ENCODE assay signal across 8 cellular contexts in genomic region chr14:91264151-91265150, GRCh38. TPM values are rescaled to one million over a fixed set of nuclear protein-coding genes. Genes with fewer than 3 reads are reported as not detected.
DNase-seq lines count a peak whose midpoint lies in the region; FAIRE-seq and TF ChIP-seq lines count a peak whose summit lies in the region.

No MANE protein-coding gene starts in this region.

- H3K9me3 ChIP-seq in cardiac muscle cell (ENCODE audit: low read depth): no peaks in the 10 kb centered on the region

- H3K27me3 Mint-ChIP-seq in activated T-cell treated with anti-CD3 and anti-CD28 coated beads, Interleukin-2, amount 50 U/mL, for 24 hours: no peaks in the 10 kb centered on the region

- peaks cover 11% of the 10 kb centered on the region for H3K36me3 Mint-ChIP-seq in activated T-cell treated with anti-CD3 and anti-CD28 coated beads, Interleukin-2, amount 50 U/mL, for 24 hours (ENCODE audit: low read depth)

- H3K27me3 ChIP-seq in cardiac muscle cell: peaks cover 30% of the 10 kb centered on the region
- peaks cover 3% of the 10 kb centered on the region for H3K27me3 ChIP-seq in rectal smooth muscle tissue (ENCODE audit: control insufficient read depth, insufficient read depth, low read length)

- H3K27ac ChIP-seq in cardiac muscle cell (no peak overlapping the region), rectal smooth muscle tissue (ENCODE audit: low read depth, low read length) (no peak overlapping the region)

- no peak overlapping the region for H3K9ac ChIP-seq in rectal smooth muscle tissue (ENCODE audit: low read length)

- H3K4me1 ChIP-seq in cardiac muscle cell (ENCODE audit: low read depth) (no peaks in the 10 kb centered on the region), rectal smooth muscle tissue (ENCODE audit: control insufficient read depth, insufficient read depth, low read length) (no peaks in the 10 kb centered on the region)

- H3K4me3 ChIP-seq in cardiac muscle cell (no peak overlapping the region), rectal smooth muscle tissue (ENCODE audit: low read length) (peak overlapping the region; percentile 42)

- no peaks in the 10 kb centered on the region for H3K9me3 Mint-ChIP-seq in activated T-cell treated with anti-CD3 and anti-CD28 coated beads, Interleukin-2, amount 50 U/mL, for 24 hours

- FAIRE-seq in HTR-8/SVneo (lab: Jason Lieb, UNC): no peak

- no peaks in the 10 kb centered on the region for H3K36me3 ChIP-seq in cardiac muscle cell
- H3K36me3 ChIP-seq in rectal smooth muscle tissue (ENCODE audit: control insufficient read depth, insufficient read depth, low read length): no peaks in the 10 kb centered on the region

- TF ChIP-seq CTCF in cardiac muscle cell (IDR thresholded peaks at IDR 0.05; ENCODE audit: low read depth, low read length): no peak

- peak overlapping the region; percentile 66 for H3K4me3 Mint-ChIP-seq in activated T-cell treated with anti-CD3 and anti-CD28 coated beads, Interleukin-2, amount 50 U/mL, for 24 hours

- DNase-seq in ELR (ENCODE audit: low read depth): peak; percentile 47
- DNase-seq in activated T-cell treated with anti-CD3 and anti-CD28 coated beads, Interleukin-2, amount 50 U/mL, for 24 hours: peak; percentile 61
- peak; percentile 13 to 29 for DNase-seq in cardiac muscle cell (ENCODE audit: low read depth in 1 of 2, low spot score in 1 of 2)
- no peak for DNase-seq in HTR-8/SVneo (ENCODE audit: insufficient read length, low spot score)
- no peak for DNase-seq in NCI-H2107 treated with DMSO at 0.1 percent for 48 hours (lab: John Stamatoyannopoulos, UW; ENCODE audit: unreplicated experiment)
- no peak for DNase-seq in hypothalamus (lab: John Stamatoyannopoulos, UW)
- no peak for DNase-seq in UCSD-AML1 (lab: John Stamatoyannopoulos, UW; ENCODE audit: unreplicated experiment)

- H3K27ac Mint-ChIP-seq in activated T-cell treated with anti-CD3 and anti-CD28 coated beads, Interleukin-2, amount 50 U/mL, for 24 hours: peak overlapping the region; percentile 68

- H3K4me1 Mint-ChIP-seq in activated T-cell treated with anti-CD3 and anti-CD28 coated beads, Interleukin-2, amount 50 U/mL, for 24 hours (ENCODE audit: low read depth): peaks cover 69% of the 10 kb centered on the region

RNA-seq across cellular contexts. Expression of gene GPR68, which starts 19.9 kb away (rescaled TPM):
- 0.35 and 0.42 TPM in 2 replicates for total RNA-seq in cardiac muscle cell
- 0.22 and 2.1 TPM in 2 replicates for polyA plus RNA-seq in cardiac muscle cell

Comparison
In these comparisons a context has a peak if more than half of its experiments do, and no peak if none do; other contexts are left out.
1. DNase-seq: peak in ELR (single experiment), activated T-cell treated with anti-CD3 and anti-CD28 coated beads, Interleukin-2, amount 50 U/mL, for 24 hours (single experiment) and cardiac muscle cell (2 of 2); none in HTR-8/SVneo (single experiment), NCI-H2107 treated with DMSO at 0.1 percent for 48 hours (single experiment), hypothalamus (0 of 51) and UCSD-AML1 (single experiment).